ENCODE assay signal across 26 cellular contexts in the genomic region with DNA sequence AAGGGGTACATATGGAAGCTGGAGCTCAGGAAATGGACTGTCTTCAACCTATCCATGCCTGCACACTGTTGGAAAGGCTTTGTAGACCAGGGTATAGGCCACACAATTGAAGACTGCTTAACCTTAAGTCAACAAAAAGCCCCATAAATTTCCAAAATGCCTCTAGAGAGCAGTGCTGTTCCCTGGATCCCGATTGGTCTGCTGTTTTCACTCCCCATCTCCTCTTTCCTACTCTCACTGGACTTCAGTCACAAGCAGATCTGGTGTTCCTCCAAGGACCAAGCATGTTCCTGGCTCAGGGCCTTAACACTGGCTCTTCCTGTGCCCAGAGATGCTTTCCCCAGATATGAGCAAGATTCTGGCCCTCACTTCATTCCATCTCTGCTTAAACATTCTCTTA. TPM values are rescaled to one million over a fixed set of nuclear protein-coding genes. Genes with fewer than 3 reads are reported as not detected.
DNase-seq lines count a peak whose midpoint lies in the region; ATAC-seq and TF ChIP-seq lines count a peak whose summit lies in the region.
"Had no signal": no experiment of that assay in that cellular context is flagged by ENCODE, and none has a peak within 500 bp of the region (broad histone marks: within the 10 kb centered on the region; RNA-seq: fewer than 3 reads in every experiment).

No MANE protein-coding gene starts in this region.

- peaks cover 12% of the 10 kb centered on the region for H3K4me1 Mint-ChIP-seq in neural progenitor cell
- H3K4me1 Mint-ChIP-seq: activated T-helper 17 cell treated with anti-CD3 and anti-CD28 coated beads, Interleukin-2, amount 50 U/mL, for 72 hours; CD8-positive, alpha-beta memory T cell had no signal

- no peaks in the 10 kb centered on the region for H4K20me1 ChIP-seq in neural progenitor cell (ENCODE audit: low read depth)

- H3K36me3 ChIP-seq in neural progenitor cell, result no peaks in the 10 kb centered on the region
- H3K36me3 ChIP-seq: left lung, neutrophil, right atrium auricular region had no signal

- no peaks in the 10 kb centered on the region for H3K9me3 Mint-ChIP-seq in neural progenitor cell
- H3K9me3 Mint-ChIP-seq: activated T-helper 17 cell treated with anti-CD3 and anti-CD28 coated beads, Interleukin-2, amount 50 U/mL, for 72 hours; CD8-positive, alpha-beta memory T cell had no signal

- H3K9ac ChIP-seq in neural progenitor cell, result no peak overlapping the region

- no peaks in the 10 kb centered on the region for H3K27me3 Mint-ChIP-seq in neural progenitor cell (ENCODE audit: insufficient read depth, low read depth)
- H3K27me3 Mint-ChIP-seq: type B pancreatic cell had no signal

- H3K4me1 ChIP-seq in neural progenitor cell, result no peaks in the 10 kb centered on the region
- H3K4me1 ChIP-seq: left lung, right atrium auricular region had no signal

- no peak overlapping the region for H3K27ac ChIP-seq in neural progenitor cell
- H3K27ac ChIP-seq: dorsolateral prefrontal cortex, neutrophil, right atrium auricular region had no signal

- no peak overlapping the region for H3K4me2 ChIP-seq in neural progenitor cell

- H3K36me3 Mint-ChIP-seq in neural progenitor cell, result no peaks in the 10 kb centered on the region
- H3K36me3 Mint-ChIP-seq: CD8-positive, alpha-beta memory T cell; type B pancreatic cell had no signal

- no peaks in the 10 kb centered on the region for H3K9me3 ChIP-seq in neural progenitor cell (ENCODE audit: low read depth)
- H3K9me3 ChIP-seq: left lung, neutrophil, right atrium auricular region had no signal

- H3K27ac Mint-ChIP-seq in neural progenitor cell, result peak overlapping the region; percentile 89
- H3K27ac Mint-ChIP-seq: activated T-helper 17 cell treated with anti-CD3 and anti-CD28 coated beads, Interleukin-2, amount 50 U/mL, for 72 hours; type B pancreatic cell had no signal

- ATAC-seq in GM18907 (IDR thresholded peaks at IDR 0.05; ENCODE audit: unreplicated experiment) (peak; percentile 8), HG02759 (IDR thresholded peaks at IDR 0.05; ENCODE audit: unreplicated experiment) (peak; percentile 17), GM21390 (IDR thresholded peaks at IDR 0.05; ENCODE audit: unreplicated experiment) (no peak)
- ATAC-seq: activated T-helper 17 cell treated with anti-CD3 and anti-CD28 coated beads, Interleukin-2, amount 50 U/mL, for 72 hours; left lung; stimulated activated naive CD8-positive, alpha-beta T cell treated with anti-CD3 and anti-CD28 coated beads, Interleukin-15, Interleukin-2, amounts not matched to agents 100 U/mL and 50 U/mL, for 24 hours had no signal

- no peaks in the 10 kb centered on the region for H3K79me2 ChIP-seq in neural progenitor cell (ENCODE audit: low read depth)

- H3F3A ChIP-seq in neural progenitor cell (ENCODE audit: low read depth), result no peaks in the 10 kb centered on the region

- peak overlapping the region; percentile 75 for H2AFZ ChIP-seq in neural progenitor cell (replicated peaks)

- no peak overlapping the region for H3K4me3 Mint-ChIP-seq in neural progenitor cell
- H3K4me3 Mint-ChIP-seq: activated T-helper 17 cell treated with anti-CD3 and anti-CD28 coated beads, Interleukin-2, amount 50 U/mL, for 72 hours; CD8-positive, alpha-beta memory T cell; type B pancreatic cell had no signal

- no peak overlapping the region for H3K4me3 ChIP-seq in neural progenitor cell
- H3K4me3 ChIP-seq: dorsolateral prefrontal cortex, left lung, right atrium auricular region had no signal

- no peak for TF ChIP-seq CTCF in neural progenitor cell (IDR thresholded peaks at IDR 0.05)

- DNase-seq in NCI-H69 (lab: John Stamatoyannopoulos, UW), result peak; percentile 22
- DNase-seq in neural progenitor cell (ENCODE audit: low spot score), result no peak
- DNase-seq in activated CD4-positive, alpha-beta T cell treated with anti-CD3 and anti-CD28 coated beads for 1 hour, result no peak
- no peak for DNase-seq in SHP77 treated with DMSO at 0.1 percent for 48 hours (lab: John Stamatoyannopoulos, UW)
- no peak for DNase-seq in superior temporal gyrus (ENCODE audit: extremely low spot score)
- DNase-seq: activated CD4-positive, CD25-positive, alpha-beta regulatory T cell; CD8-positive, alpha-beta memory T cell; dorsolateral prefrontal cortex; KBM-7; left lung; NCI-H1048; NCI-H2029 treated with DMSO at 0.1 percent for 48 hours; NCI-H510A; OCI-M1; stimulated activated naive CD8-positive, alpha-beta T cell treated with anti-CD3 and anti-CD28 coated beads, Interleukin-15, Interleukin-2, amounts not matched to agents 100 U/mL and 50 U/mL, for 24 hours had no signal

- H3K27me3 ChIP-seq in neural progenitor cell, result no peaks in the 10 kb centered on the region
- H3K27me3 ChIP-seq: dorsolateral prefrontal cortex, left lung, neutrophil, right atrium auricular region had no signal

RNA-seq across cellular contexts. Expression of a gene that starts 22.8 kb away (rescaled TPM):
- total RNA-seq in neural progenitor cell (ENCODE audit: low replicate concordance), result 12.5 and 54.8 TPM in 2 replicates

RNA-seq across cellular contexts. Expression of a gene that starts 22.9 kb away (rescaled TPM):
- not detected in 2 replicates for total RNA-seq in neural progenitor cell (ENCODE audit: low replicate concordance)
- total RNA-seq: bronchial epithelial cell; glomerular endothelial cell; mucosa of gallbladder; T-helper 2 cell treated with Interferon-gamma antibody and Interleukin-4, amounts not matched to agents 100 ng/mL and 5 ng/mL, for 36 hours had no signal

RNA-seq across cellular contexts. Expression of a gene that starts 34.2 kb away (rescaled TPM):
- total RNA-seq in neural progenitor cell (ENCODE audit: low replicate concordance), result not detected in 2 replicates
- total RNA-seq: activated T-helper 17 cell treated with anti-CD3 and anti-CD28 coated beads, Interleukin-2, amount 50 U/mL, for 72 hours; bronchial epithelial cell; CD8-positive, alpha-beta memory T cell; glomerular endothelial cell; right atrium auricular region; T-helper 2 cell treated with Interferon-gamma antibody and Interleukin-4, amounts not matched to agents 100 ng/mL and 5 ng/mL, for 36 hours had no signal
